11 cellular contexts compared by ENCODE assay signal in genomic region chr17:2068101-2068518, GRCh38. TPM values are rescaled to one million over a fixed set of nuclear protein-coding genes. Genes with fewer than 3 reads are reported as not detected.
DNase-seq lines count a peak whose midpoint lies in the region; ATAC-seq and TF ChIP-seq lines count a peak whose summit lies in the region.
"Had no signal": no experiment of that assay in that cellular context is flagged by ENCODE, and none has a peak within 500 bp of the region (broad histone marks: within the 10 kb centered on the region; RNA-seq: fewer than 3 reads in every experiment).

No MANE protein-coding gene starts in this region.

- H3K9me3 Mint-ChIP-seq in effector memory CD8-positive, alpha-beta T cell: no peaks in the 10 kb centered on the region
- H3K9me3 Mint-ChIP-seq: activated naive CD4-positive, alpha-beta T cell treated with anti-CD3 and anti-CD28 coated beads, Interleukin-2, amount 50 U/mL, for 24 hours; immature natural killer cell had no signal

- H4K20me1 ChIP-seq in OCI-LY7 (ENCODE audit: insufficient read depth, low read length): no peaks in the 10 kb centered on the region

- H3K79me2 ChIP-seq in OCI-LY7 (ENCODE audit: insufficient read depth, low read depth, low read length) (no peaks in the 10 kb centered on the region), trophoblast cell (ENCODE audit: control insufficient read depth, insufficient read depth, low read length, poor library complexity) (peaks cover 9% of the 10 kb centered on the region)

- POLR2A ChIA-PET in BJ (lab: Charles Lee) (interaction anchor here (0.6 kb wide), 1 partner anchor 37 kb away, joined by 3 read pairs; no protein-coding TSS in a partner anchor), OCI-LY7 (lab: Charles Lee) (no interaction called here)

- peak; percentile 85 for DNase-seq in BJ (ENCODE audit: low read depth)
- DNase-seq in OCI-LY7 (ENCODE audit: low spot score): no peak
- DNase-seq in effector memory CD8-positive, alpha-beta T cell: no peak
- peak; percentile 49 to 54 for DNase-seq in trophoblast cell
- no peak for DNase-seq in amniotic stem cell (lab: John Stamatoyannopoulos, UW)
- DNase-seq in activated effector memory CD4-positive, alpha-beta T cell treated with anti-CD3 and anti-CD28 coated beads, Interleukin-2, amount 50 U/mL, for 16 hours: no peak
- DNase-seq: immature natural killer cell; stimulated activated CD4-positive, alpha-beta T cell treated with anti-CD3 and anti-CD28 coated beads, Interleukin-12 subunit alpha, Interleukin-12 subunit beta, amount 100 ng/mL, for 4 hours had no signal

- H3K9ac ChIP-seq in trophoblast cell (ENCODE audit: low read length): no peak overlapping the region

- no TSS peak for BruUV-seq in OCI-LY7 (replicated peaks; lab: Mats Ljungman, UMichigan)

- peaks cover 21% of the 10 kb centered on the region for H3K36me3 Mint-ChIP-seq in effector memory CD8-positive, alpha-beta T cell (ENCODE audit: insufficient read depth)

- peak overlapping the region; percentile 73 for H2BK120ac ChIP-seq in trophoblast cell (ENCODE audit: insufficient read depth, low read length, poor library complexity)

- TF ChIP-seq CTCF in BJ (IDR thresholded peaks at IDR 0.05; ENCODE audit: insufficient read depth, low read depth, low read length): peak; percentile 56
- TF ChIP-seq CTCF in OCI-LY7 (conservative IDR thresholded peaks at IDR 0.05; ENCODE audit: low read length): no peak

- peak overlapping the region; percentile 89 for H4K91ac ChIP-seq in trophoblast cell (ENCODE audit: low read depth, low read length)

- H3K27ac ChIP-seq in OCI-LY7 (ENCODE audit: low read depth, low read length, poor library complexity, severe bottlenecking): peak overlapping the region; percentile 16
- peak overlapping the region; percentile 74 for H3K27ac ChIP-seq in trophoblast cell (ENCODE audit: low read depth, low read length)

- H4K12ac ChIP-seq in trophoblast cell (ENCODE audit: low read depth, low read length): no peak overlapping the region

- intact Hi-C loops in OCI-LY7 (cut with micrococcal nuclease; ENCODE audit: unreplicated experiment): no loop called here

- H3K4me1 Mint-ChIP-seq in effector memory CD8-positive, alpha-beta T cell (ENCODE audit: low read depth in 2 of 2): peaks cover 33 to 66% of the 10 kb centered on the region in 2 donors

- H4K8ac ChIP-seq in trophoblast cell (ENCODE audit: low read depth, low read length): peak overlapping the region; percentile 57

- H3K27me3 Mint-ChIP-seq in effector memory CD8-positive, alpha-beta T cell: no peaks in the 10 kb centered on the region

- CTCF ChIA-PET in BJ (lab: Yijun Ruan, JAX) (interaction anchor here (0.7 to 7.0 kb wide), 12 partner anchors 9 to 177 kb away, joined by 3 to 58 read pairs (median 3); partner anchors contain the start of gene HIC1), OCI-LY7 (lab: Charles Lee; ENCODE audit: unreplicated experiment) (interaction anchor here (1.5 kb wide), 1 partner anchor 81 kb away, joined by 4 read pairs; no protein-coding TSS in a partner anchor)

- H2AFZ ChIP-seq in OCI-LY7 (ENCODE audit: low read length) (no peak overlapping the region), trophoblast cell (ENCODE audit: insufficient read depth, low read length, poor library complexity) (no peak overlapping the region)

- H3K4me3 Mint-ChIP-seq in effector memory CD8-positive, alpha-beta T cell: peak overlapping the region in 1 of 2 donors; percentile 54
- H3K4me3 Mint-ChIP-seq: activated naive CD4-positive, alpha-beta T cell treated with anti-CD3 and anti-CD28 coated beads, Interleukin-2, amount 50 U/mL, for 24 hours; immature natural killer cell had no signal

- H2BK5ac ChIP-seq in trophoblast cell (ENCODE audit: low read depth, low read length, poor library complexity): peak overlapping the region; percentile 90

- peak overlapping the region; percentile 77 for H3K14ac ChIP-seq in trophoblast cell (ENCODE audit: low read length)

- no peak overlapping the region for H3K4me2 ChIP-seq in OCI-LY7 (ENCODE audit: low read length)
- no peak overlapping the region for H3K4me2 ChIP-seq in trophoblast cell (ENCODE audit: low read length)

- H3K27me3 ChIP-seq in BJ (ENCODE audit: control insufficient read depth, insufficient read depth, low read length) (no peaks in the 10 kb centered on the region), trophoblast cell (ENCODE audit: insufficient read depth, low read length) (no peaks in the 10 kb centered on the region)

- ATAC-seq in effector memory CD8-positive, alpha-beta T cell (replicated peaks): no peak
- no peak for ATAC-seq in HG03460 (IDR thresholded peaks at IDR 0.05; ENCODE audit: unreplicated experiment)
- no peak for ATAC-seq in GM19452 (IDR thresholded peaks at IDR 0.05; ENCODE audit: unreplicated experiment)

- peaks cover 25% of the 10 kb centered on the region for H3K79me1 ChIP-seq in trophoblast cell (ENCODE audit: low read length)

- peaks cover 12% of the 10 kb centered on the region for H3K36me3 ChIP-seq in BJ (ENCODE audit: control insufficient read depth, insufficient read depth, low read length)
- H3K36me3 ChIP-seq in OCI-LY7 (ENCODE audit: insufficient read depth, low read length): no peaks in the 10 kb centered on the region
- peaks cover 16 to 26% of the 10 kb centered on the region in 2 experiments for H3K36me3 ChIP-seq in trophoblast cell (ENCODE audit: control insufficient read depth in 1 of 2, insufficient read depth in 2 of 2, low read length in 2 of 2)

- H3K4me1 ChIP-seq in OCI-LY7 (ENCODE audit: insufficient read depth, low read length, poor library complexity, severe bottlenecking) (peaks cover 28% of the 10 kb centered on the region), trophoblast cell (ENCODE audit: control insufficient read depth in 1 of 2, insufficient read depth in 2 of 2, low read length in 2 of 2) (peaks cover 47 to 58% of the 10 kb centered on the region in 2 experiments)

- H2BK12ac ChIP-seq in trophoblast cell (ENCODE audit: low read length): peak overlapping the region; percentile 81

- H3K27ac Mint-ChIP-seq in effector memory CD8-positive, alpha-beta T cell: peak overlapping the region; percentile 92 to 93
- H3K27ac Mint-ChIP-seq: activated naive CD4-positive, alpha-beta T cell treated with anti-CD3 and anti-CD28 coated beads, Interleukin-2, amount 50 U/mL, for 24 hours had no signal

- H3K9me3 ChIP-seq in OCI-LY7 (ENCODE audit: low read length) (no peaks in the 10 kb centered on the region), trophoblast cell (ENCODE audit: insufficient read depth, low read depth, low read length) (no peaks in the 10 kb centered on the region)

- WGBS in trophoblast cell (ENCODE audit: extremely low coverage, insufficient coverage, insufficient read length): no CpG with 5 or more reads among the region's 6 CpGs

- no peak overlapping the region for H3K4me3 ChIP-seq in BJ (ENCODE audit: low read depth, low read length)
- H3K4me3 ChIP-seq in OCI-LY7 (ENCODE audit: low read depth, low read length, poor library complexity, severe bottlenecking): no peak overlapping the region
- H3K4me3 ChIP-seq in trophoblast cell (ENCODE audit: low read depth, low read length): no peak overlapping the region

- no peak overlapping the region for H2AK5ac ChIP-seq in trophoblast cell (ENCODE audit: low read length)

- no peak overlapping the region for H3K4ac ChIP-seq in trophoblast cell (ENCODE audit: low read depth, low read length)

- no peaks in the 10 kb centered on the region for H3K9me2 ChIP-seq in OCI-LY7 (ENCODE audit: insufficient read depth, low read length)

- peak overlapping the region; percentile 66 for H3K18ac ChIP-seq in trophoblast cell (ENCODE audit: low read length)

- no peak overlapping the region for H3K23ac ChIP-seq in trophoblast cell (ENCODE audit: low read length)

RNA-seq across cellular contexts. Expression of gene HIC1, which starts 13.2 kb away (rescaled TPM):
- polyA plus RNA-seq in BJ (2011; rRNA removed): 14.8 and 15.1 TPM in 2 replicates
- polyA minus RNA-seq in BJ (2011; rRNA and poly(A)+ RNA removed): 10.3 and 11.1 TPM in 2 replicates
- 0.19 TPM in 1 of 2 replicates, not detected in the other for total RNA-seq in OCI-LY7 (2014; rRNA removed; shearing (Covaris generic))
- total RNA-seq in OCI-LY7 (2022): 0.32 TPM in 1 of 2 replicates, not detected in the other
- polyA plus RNA-seq in trophoblast cell (2013): 1.4 and 1.7 TPM in 2 replicates

RNA-seq across cellular contexts. Expression of gene OVCA2, which starts 26.3 kb away (rescaled TPM):
- 42.0 and 56.7 TPM in 2 replicates for polyA plus RNA-seq in BJ (2011; rRNA removed)
- 12.0 and 19.1 TPM in 2 replicates for polyA minus RNA-seq in BJ (2011; rRNA and poly(A)+ RNA removed)
- 18.8 and 24.0 TPM in 2 replicates for total RNA-seq in OCI-LY7 (2014; rRNA removed; shearing (Covaris generic))
- 18.2 and 21.9 TPM in 2 replicates for total RNA-seq in OCI-LY7 (2022)
- polyA plus RNA-seq in trophoblast cell (2013): 40.2 and 44.9 TPM in 2 replicates

RNA-seq across cellular contexts. Expression of gene DPH1, which starts 38.2 kb away (rescaled TPM):
- polyA plus RNA-seq in BJ (2011; rRNA removed): 36.1 and 54.6 TPM in 2 replicates
- 41.5 and 59.5 TPM in 2 replicates for polyA minus RNA-seq in BJ (2011; rRNA and poly(A)+ RNA removed)
- 26.5 and 30.4 TPM in 2 replicates for total RNA-seq in OCI-LY7 (2014; rRNA removed; shearing (Covaris generic))
- 35.1 and 42.6 TPM in 2 replicates for total RNA-seq in OCI-LY7 (2022)
- 15.0 and 15.8 TPM in 2 replicates for polyA plus RNA-seq in trophoblast cell (2013)

RNA-seq across cellular contexts. Expression of gene RTN4RL1, which starts 43.0 kb away (rescaled TPM):
- polyA plus RNA-seq in BJ (2011; rRNA removed): 0.16 and 0.32 TPM in 2 replicates
- polyA minus RNA-seq in BJ (2011; rRNA and poly(A)+ RNA removed): 0.05 TPM in 2 replicates
- total RNA-seq in OCI-LY7 (2014; rRNA removed; shearing (Covaris generic)): not detected in 2 replicates
- not detected in 2 replicates for total RNA-seq in OCI-LY7 (2022)
- polyA plus RNA-seq in trophoblast cell (2013): 0.55 and 0.57 TPM in 2 replicates

Comparison
In these comparisons a context has a peak if more than half of its experiments do, and no peak if none do; other contexts are left out.
1. DNase-seq: peak in BJ (single experiment) and trophoblast cell (2 of 2); none in OCI-LY7 (single experiment), effector memory CD8-positive, alpha-beta T cell (0 of 3), amniotic stem cell (single experiment) and activated effector memory CD4-positive, alpha-beta T cell treated with anti-CD3 and anti-CD28 coated beads, Interleukin-2, amount 50 U/mL, for 16 hours (single experiment).